In genomic region chr11:12160680-12161079, GRCh38 we compare ENCODE assay signal across 10 cellular contexts. TPM values are rescaled to one million over a fixed set of nuclear protein-coding genes. Genes with fewer than 3 reads are reported as not detected.
A peak's percentile ranks its signal among the peaks of the same experiment; 100 is the strongest.
DNase-seq lines count a peak whose midpoint lies in the region; ATAC-seq, FAIRE-seq and TF ChIP-seq lines count a peak whose summit lies in the region.
"Had no signal": no experiment of that assay in that cellular context is flagged by ENCODE, and none has a peak within 500 bp of the region (broad histone marks: within the 10 kb centered on the region; RNA-seq: fewer than 3 reads in every experiment).

No MANE protein-coding gene starts in this region.

- H3K27me3 Mint-ChIP-seq in T-helper 1 cell treated with Interleukin-12 subunit alpha and Interleukin-12 subunit beta and Interleukin-4 antibody, amounts not matched to agents 30 μg/mL and 1 μg/mL, for 36 hours (ENCODE audit: low read depth): no peaks in the 10 kb centered on the region

- no peak overlapping the region for H3K4me3 Mint-ChIP-seq in T-helper 1 cell treated with Interleukin-12 subunit alpha and Interleukin-12 subunit beta and Interleukin-4 antibody, amounts not matched to agents 30 μg/mL and 1 μg/mL, for 36 hours

- H3K9ac ChIP-seq in stomach smooth muscle (ENCODE audit: low read length in 2 of 2): peak overlapping the region; percentile 47 to 69

- no peaks in the 10 kb centered on the region for H3K9me3 Mint-ChIP-seq in T-helper 1 cell treated with Interleukin-12 subunit alpha and Interleukin-12 subunit beta and Interleukin-4 antibody, amounts not matched to agents 30 μg/mL and 1 μg/mL, for 36 hours

- H3K9me3 ChIP-seq in WERI-Rb-1 (ENCODE audit: severe bottlenecking) (no peaks in the 10 kb centered on the region), stomach smooth muscle (ENCODE audit: control insufficient read depth in 2 of 2, low read length in 2 of 2) (no peaks in the 10 kb centered on the region), right lobe of liver (no peaks in the 10 kb centered on the region)

- H3K4me1 ChIP-seq in stomach smooth muscle (ENCODE audit: control insufficient read depth, insufficient read depth, low read length): peaks cover 93% of the 10 kb centered on the region
- no peaks in the 10 kb centered on the region for H3K4me1 ChIP-seq in right lobe of liver

- WGBS in right lobe of liver (ENCODE audit: insufficient coverage, low coverage, low lambda C conversion rate, missing lambda C conversion rate): 90% methylated on average over 9 of the region's 12 CpGs

- DNase-seq in T-helper 1 cell: no peak
- peak; percentile 48 for DNase-seq in WERI-Rb-1
- DNase-seq in RCC 7860 (ENCODE audit: low spot score): no peak
- no peak for DNase-seq in right lobe of liver
- DNase-seq: NCI-H446 had no signal

- H3K27ac Mint-ChIP-seq in T-helper 1 cell treated with Interleukin-12 subunit alpha and Interleukin-12 subunit beta and Interleukin-4 antibody, amounts not matched to agents 30 μg/mL and 1 μg/mL, for 36 hours: peak overlapping the region; percentile 46

- intact Hi-C loops in right lobe of liver (cut with DNase I): no loop called here

- H3K36me3 ChIP-seq in WERI-Rb-1: no peaks in the 10 kb centered on the region
- H3K36me3 ChIP-seq in stomach smooth muscle (ENCODE audit: control insufficient read depth in 2 of 2, insufficient read depth in 2 of 2, low read length in 2 of 2): peaks cover 8 to 11% of the 10 kb centered on the region in 2 donors
- peaks cover 0 to 16% (median 2%) of the 10 kb centered on the region in 4 donors for H3K36me3 ChIP-seq in right lobe of liver

- FAIRE-seq in RCC 7860 (lab: Jason Lieb, UNC): no peak

- TF ChIP-seq CTCF in WERI-Rb-1 (IDR thresholded peaks at IDR 0.05; ENCODE audit: low read depth, low read length) (no peak), right lobe of liver (IDR thresholded peaks at IDR 0.05) (no peak)

- no peak overlapping the region for H3K27ac ChIP-seq in WERI-Rb-1
- H3K27ac ChIP-seq in layer of hippocampus (ENCODE audit: low read depth, low read length): peak overlapping the region; percentile 49
- H3K27ac ChIP-seq in stomach smooth muscle (ENCODE audit: low read length): peak overlapping the region; percentile 96
- H3K27ac ChIP-seq in right lobe of liver: no peak overlapping the region
- H3K27ac ChIP-seq: VCaP had no signal

- H3K36me3 Mint-ChIP-seq in T-helper 1 cell treated with Interleukin-12 subunit alpha and Interleukin-12 subunit beta and Interleukin-4 antibody, amounts not matched to agents 30 μg/mL and 1 μg/mL, for 36 hours (ENCODE audit: low read depth): peaks cover 24% of the 10 kb centered on the region

- H3K4me3 ChIP-seq in WERI-Rb-1 (ENCODE audit: low read depth, low read length): no peak overlapping the region
- H3K4me3 ChIP-seq in stomach smooth muscle (ENCODE audit: low read length in 2 of 2): peak overlapping the region in 1 of 2 donors; percentile 40
- no peak overlapping the region for H3K4me3 ChIP-seq in right lobe of liver

- no peak for ATAC-seq in GM18858 (IDR thresholded peaks at IDR 0.05; ENCODE audit: unreplicated experiment)
- ATAC-seq in right lobe of liver: no peak

- H3K4me1 Mint-ChIP-seq in T-helper 1 cell treated with Interleukin-12 subunit alpha and Interleukin-12 subunit beta and Interleukin-4 antibody, amounts not matched to agents 30 μg/mL and 1 μg/mL, for 36 hours (ENCODE audit: low read depth): peaks cover 71% of the 10 kb centered on the region

- no peak for TF ChIP-seq POLR2A in right lobe of liver (IDR thresholded peaks at IDR 0.05)

- H3K27me3 ChIP-seq in WERI-Rb-1 (ENCODE audit: insufficient read depth, low read depth, severe bottlenecking) (no peaks in the 10 kb centered on the region), layer of hippocampus (ENCODE audit: control insufficient read depth, insufficient read depth, low read length) (no peaks in the 10 kb centered on the region), stomach smooth muscle (ENCODE audit: control insufficient read depth in 1 of 2, insufficient read depth in 2 of 2, low read length in 2 of 2) (no peaks in the 10 kb centered on the region), right lobe of liver (no peaks in the 10 kb centered on the region)

RNA-seq across cellular contexts. Expression of gene MICAL2, which starts 50.3 kb away (rescaled TPM):
- total RNA-seq in right lobe of liver: 10 to 100 TPM; 17.0 to 50.7 (median 35.9) TPM

Comparison
In these comparisons a context has a peak if more than half of its experiments do, and no peak if none do; other contexts are left out.
1. H3K27ac ChIP-seq: peak in layer of hippocampus (single experiment) and stomach smooth muscle (single experiment); none in WERI-Rb-1 (single experiment) and right lobe of liver (0 of 3).